In the genomic region with DNA sequence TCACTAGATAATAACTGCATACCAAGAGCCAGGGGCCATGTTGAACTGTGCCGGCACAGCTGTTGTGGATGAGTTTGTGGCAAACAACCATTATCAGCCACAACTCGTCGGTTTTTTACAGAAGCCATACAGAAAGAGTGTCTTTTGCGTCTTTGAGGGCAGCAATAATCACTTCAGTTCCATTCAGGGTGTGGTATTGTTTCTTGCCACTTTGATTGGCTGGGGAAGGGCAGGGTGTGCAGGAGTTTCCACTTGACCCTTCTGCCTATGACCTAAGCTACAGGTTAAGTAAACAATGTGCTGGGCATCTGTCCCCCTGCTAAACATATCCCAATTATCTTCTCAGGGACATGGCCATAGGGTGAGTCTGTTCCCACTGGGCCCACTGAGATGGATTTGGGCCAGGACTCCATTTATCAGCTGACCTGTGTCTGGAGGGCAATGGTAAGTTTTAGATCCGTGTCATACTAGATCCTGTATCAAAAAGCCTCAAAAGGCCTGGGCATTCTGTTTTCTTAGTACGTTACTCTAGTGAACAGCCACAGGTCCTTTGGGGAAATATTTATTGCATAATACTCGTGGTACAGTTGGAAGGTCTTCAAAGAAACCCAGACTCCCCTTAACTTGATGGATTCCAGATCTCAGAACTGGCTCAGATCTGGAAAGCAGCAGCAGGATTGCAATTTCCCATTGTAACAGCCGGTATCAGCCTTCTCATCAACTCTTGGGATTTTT, we compare ENCODE assay signal across 14 cellular contexts. TPM values are rescaled to one million over a fixed set of nuclear protein-coding genes. Genes with fewer than 3 reads are reported as not detected.
DNase-seq lines count a peak whose midpoint lies in the region; ATAC-seq and TF ChIP-seq lines count a peak whose summit lies in the region.
"Had no signal": no experiment of that assay in that cellular context is flagged by ENCODE, and none has a peak within 500 bp of the region (broad histone marks: within the 10 kb centered on the region; RNA-seq: fewer than 3 reads in every experiment).

No MANE protein-coding gene starts in this region.

- ATAC-seq in left cardiac atrium: peak; percentile 67 to 72
- ATAC-seq: activated T-helper 17 cell treated with anti-CD3 and anti-CD28 coated beads, Interleukin-2, amount 50 U/mL, for 72 hours had no signal

- peaks cover 10% of the 10 kb centered on the region for H3K9me3 Mint-ChIP-seq in activated naive CD4-positive, alpha-beta T cell treated with anti-CD3 and anti-CD28 coated beads, Interleukin-2, amount 10 ng/mL, durations not matched to agents 7 days and 5 days
- peaks cover 11% of the 10 kb centered on the region for H3K9me3 Mint-ChIP-seq in activated naive CD4-positive, alpha-beta T cell treated with anti-CD3 and anti-CD28 coated beads for 36 hours

- 42 to 50% (median 46%) methylated on average over 8 of the region's 8 CpGs for WGBS in adrenal gland, 4 donors

- TF ChIP-seq POLR2A in adrenal gland (IDR thresholded peaks at IDR 0.05): no peak

- peaks cover 0 to 42% of the 10 kb centered on the region in 2 donors for H3K36me3 ChIP-seq in adrenal gland (replicated peaks in 1 of 2)

- peaks cover 6 to 16% of the 10 kb centered on the region in 2 donors for H3K4me1 ChIP-seq in adrenal gland (replicated peaks in 1 of 2)

- no peak overlapping the region for H3K27ac Mint-ChIP-seq in activated naive CD4-positive, alpha-beta T cell treated with anti-CD3 and anti-CD28 coated beads, Interleukin-2, amount 10 ng/mL, durations not matched to agents 7 days and 5 days
- H3K27ac Mint-ChIP-seq in activated naive CD4-positive, alpha-beta T cell treated with anti-CD3 and anti-CD28 coated beads for 36 hours: no peak overlapping the region
- H3K27ac Mint-ChIP-seq: activated B cell treated with CpG ODN at 0.5 μM for 24 hours; activated T-helper 17 cell treated with anti-CD3 and anti-CD28 coated beads, Interleukin-2, amount 50 U/mL, for 72 hours had no signal

- DNase-seq in H4 (ENCODE audit: low spot score): peak; percentile 41
- DNase-seq in adrenal gland: peak in 3 of 7 donors; percentile 36 to 63 (median 41)
- no peak for DNase-seq in left cardiac atrium
- DNase-seq in skeletal muscle cell (ENCODE audit: low read depth): peak; percentile 36
- DNase-seq in NCI-H345 treated with DMSO at 0.1 percent for 48 hours (lab: John Stamatoyannopoulos, UW; ENCODE audit: unreplicated experiment): no peak
- no peak for DNase-seq in activated naive CD4-positive, alpha-beta T cell treated with anti-CD3 and anti-CD28 coated beads, Interleukin-2, amount 10 ng/mL, durations not matched to agents 7 days and 5 days
- no peak for DNase-seq in activated naive CD4-positive, alpha-beta T cell treated with anti-CD3 and anti-CD28 coated beads for 36 hours
- no peak for DNase-seq in Kasumi-1 (lab: John Stamatoyannopoulos, UW)
- DNase-seq: activated B cell treated with CpG ODN at 0.5 μM for 24 hours; DMS79 treated with DMSO at 0.1 percent for 48 hours; effector CD4-positive, alpha-beta T cell; islet precursor cell; NCI-H2081 had no signal

- H3K4me1 Mint-ChIP-seq in activated naive CD4-positive, alpha-beta T cell treated with anti-CD3 and anti-CD28 coated beads, Interleukin-2, amount 10 ng/mL, durations not matched to agents 7 days and 5 days: no peaks in the 10 kb centered on the region
- H3K4me1 Mint-ChIP-seq in activated naive CD4-positive, alpha-beta T cell treated with anti-CD3 and anti-CD28 coated beads for 36 hours (ENCODE audit: low read depth): no peaks in the 10 kb centered on the region
- H3K4me1 Mint-ChIP-seq: activated B cell treated with CpG ODN at 0.5 μM for 24 hours; activated T-helper 17 cell treated with anti-CD3 and anti-CD28 coated beads, Interleukin-2, amount 50 U/mL, for 72 hours had no signal

- H3K4me3 ChIP-seq in adrenal gland (no peak overlapping the region), skeletal muscle cell (ENCODE audit: low read depth, low read length) (no peak overlapping the region)

- H3K9me3 ChIP-seq in adrenal gland (replicated peaks in 1 of 3): peaks cover 0 to under 1% (median 0%) of the 10 kb centered on the region in 3 donors

- intact Hi-C loops in adrenal gland (cut with DNase I): no loop called here
- intact Hi-C loops in left cardiac atrium (cut with DNase I): no loop called here
- intact Hi-C loops in activated naive CD4-positive, alpha-beta T cell treated with anti-CD3 and anti-CD28 coated beads for 36 hours (cut with micrococcal nuclease): no loop called here

- CTCF ChIA-PET in activated naive CD4-positive, alpha-beta T cell treated with anti-CD3 and anti-CD28 coated beads, Interleukin-2, amount 10 ng/mL, durations not matched to agents 7 days and 5 days (lab: Charles Lee): no interaction called here
- CTCF ChIA-PET in activated naive CD4-positive, alpha-beta T cell treated with anti-CD3 and anti-CD28 coated beads for 36 hours (lab: Charles Lee): no interaction called here

- no peak overlapping the region for H3K4me3 Mint-ChIP-seq in activated naive CD4-positive, alpha-beta T cell treated with anti-CD3 and anti-CD28 coated beads, Interleukin-2, amount 10 ng/mL, durations not matched to agents 7 days and 5 days
- H3K4me3 Mint-ChIP-seq in activated naive CD4-positive, alpha-beta T cell treated with anti-CD3 and anti-CD28 coated beads for 36 hours: no peak overlapping the region
- H3K4me3 Mint-ChIP-seq: activated B cell treated with CpG ODN at 0.5 μM for 24 hours; activated T-helper 17 cell treated with anti-CD3 and anti-CD28 coated beads, Interleukin-2, amount 50 U/mL, for 72 hours had no signal

- H3K27me3 ChIP-seq in adrenal gland: no peaks in the 10 kb centered on the region

- H3K36me3 Mint-ChIP-seq in activated naive CD4-positive, alpha-beta T cell treated with anti-CD3 and anti-CD28 coated beads, Interleukin-2, amount 10 ng/mL, durations not matched to agents 7 days and 5 days: peaks cover 44% of the 10 kb centered on the region
- H3K36me3 Mint-ChIP-seq in activated naive CD4-positive, alpha-beta T cell treated with anti-CD3 and anti-CD28 coated beads for 36 hours (ENCODE audit: low read depth): peaks cover 38% of the 10 kb centered on the region

- no peak for TF ChIP-seq CTCF in adrenal gland (IDR thresholded peaks at IDR 0.05)

- H3K27ac ChIP-seq in adrenal gland: peak overlapping the region in 4 of 5 donors; percentile 42 to 73 (median 50)

- no peaks in the 10 kb centered on the region for H3K27me3 Mint-ChIP-seq in activated naive CD4-positive, alpha-beta T cell treated with anti-CD3 and anti-CD28 coated beads, Interleukin-2, amount 10 ng/mL, durations not matched to agents 7 days and 5 days
- no peaks in the 10 kb centered on the region for H3K27me3 Mint-ChIP-seq in activated naive CD4-positive, alpha-beta T cell treated with anti-CD3 and anti-CD28 coated beads for 36 hours (ENCODE audit: low read depth)
- H3K27me3 Mint-ChIP-seq: activated B cell treated with CpG ODN at 0.5 μM for 24 hours; activated T-helper 17 cell treated with anti-CD3 and anti-CD28 coated beads, Interleukin-2, amount 50 U/mL, for 72 hours had no signal

RNA-seq across cellular contexts. Expression of gene ZNF3, which starts 15.9 kb away (rescaled TPM):
- 32.3 and 32.5 TPM in 2 replicates for total RNA-seq in H4 (2014; rRNA removed; shearing (Covaris generic))
- total RNA-seq in adrenal gland (10 to 100 TPM; 13.2 to 47.3 (median 22.1) TPM), left cardiac atrium (10 to 100 TPM; 14.6 to 17.3 TPM)
- polyA plus RNA-seq in adrenal gland: 10 to 100 TPM; 17.4 to 25.5 (median 23.2) TPM
- total RNA-seq in activated naive CD4-positive, alpha-beta T cell treated with anti-CD3 and anti-CD28 coated beads for 36 hours: 10 to 100 TPM; 13.1 to 14.0 TPM

RNA-seq across cellular contexts. Expression of gene ZSCAN21, which starts 16.0 kb away (rescaled TPM):
- 11.7 and 17.4 TPM in 2 replicates for total RNA-seq in H4 (2014; rRNA removed; shearing (Covaris generic))
- 10 to 100 TPM in 7 of 8 donors, 1 to 10 TPM in 1; 10.0 to 16.5 (median 13.4) TPM for total RNA-seq in adrenal gland
- 10 to 100 TPM; 11.2 to 14.9 (median 12.5) TPM for polyA plus RNA-seq in adrenal gland
- 1 to 10 TPM; 8.4 to 9.1 TPM for total RNA-seq in left cardiac atrium
- 1 to 10 TPM; 6.2 to 6.4 TPM for total RNA-seq in activated naive CD4-positive, alpha-beta T cell treated with anti-CD3 and anti-CD28 coated beads for 36 hours

RNA-seq across cellular contexts. Expression of gene COPS6, which starts 23.1 kb away (rescaled TPM):
- total RNA-seq in H4 (2014; rRNA removed; shearing (Covaris generic)): 76.6 and 95.4 TPM in 2 replicates
- total RNA-seq in adrenal gland: 100 to 1,000 TPM in 5 of 8 donors, 10 to 100 TPM in 3; 25.5 to 130 (median 102) TPM
- 100 to 1,000 TPM; 135 to 194 (median 187) TPM for polyA plus RNA-seq in adrenal gland
- 100 to 1,000 TPM in 1 of 2 donors, 10 to 100 TPM in 1; 90.0 to 109 TPM for total RNA-seq in left cardiac atrium
- total RNA-seq in activated naive CD4-positive, alpha-beta T cell treated with anti-CD3 and anti-CD28 coated beads for 36 hours: 10 to 100 TPM; 97.1 to 97.8 TPM

RNA-seq across cellular contexts. Expression of gene MCM7, which starts 35.6 kb away (rescaled TPM):
- 258 and 299 TPM in 2 replicates for total RNA-seq in H4 (2014; rRNA removed; shearing (Covaris generic))
- 10 to 100 TPM; 13.6 to 51.0 (median 27.5) TPM for total RNA-seq in adrenal gland
- polyA plus RNA-seq in adrenal gland: 10 to 100 TPM; 12.2 to 72.3 (median 52.4) TPM
- 10 to 100 TPM; 17.7 to 31.7 TPM for total RNA-seq in left cardiac atrium
- 100 to 1,000 TPM; 390 to 395 TPM for total RNA-seq in activated naive CD4-positive, alpha-beta T cell treated with anti-CD3 and anti-CD28 coated beads for 36 hours

RNA-seq across cellular contexts. Expression of gene AP4M1, which starts 35.8 kb away (rescaled TPM):
- 20.0 and 29.6 TPM in 2 replicates for total RNA-seq in H4 (2014; rRNA removed; shearing (Covaris generic))
- total RNA-seq in adrenal gland (10 to 100 TPM in 7 of 8 donors, 1 to 10 TPM in 1; 9.6 to 24.0 (median 16.5) TPM), left cardiac atrium (10 to 100 TPM; 11.1 to 13.2 TPM)
- 10 to 100 TPM in 2 of 3 donors, 1 to 10 TPM in 1; 9.6 to 30.1 (median 23.5) TPM for polyA plus RNA-seq in adrenal gland
- total RNA-seq in activated naive CD4-positive, alpha-beta T cell treated with anti-CD3 and anti-CD28 coated beads for 36 hours: 10 to 100 TPM; 12.6 to 12.7 TPM

Comparison
In these comparisons a context has a peak if more than half of its experiments do, and no peak if none do; other contexts are left out.
1. DNase-seq: peak in H4 (single experiment) and skeletal muscle cell (single experiment); none in left cardiac atrium (single experiment), NCI-H345 treated with DMSO at 0.1 percent for 48 hours (single experiment), activated naive CD4-positive, alpha-beta T cell treated with anti-CD3 and anti-CD28 coated beads, Interleukin-2, amount 10 ng/mL, durations not matched to agents 7 days and 5 days (single experiment), activated naive CD4-positive, alpha-beta T cell treated with anti-CD3 and anti-CD28 coated beads for 36 hours (single experiment) and Kasumi-1 (0 of 2).